ENCODE assay signal across 9 cellular contexts in genomic region chr3:12194669-12195161, GRCh38. TPM values are rescaled to one million over a fixed set of nuclear protein-coding genes. Genes with fewer than 3 reads are reported as not detected.
A peak's percentile ranks its signal among the peaks of the same experiment; 100 is the strongest.
DNase-seq lines count a peak whose midpoint lies in the region; ATAC-seq and TF ChIP-seq lines count a peak whose summit lies in the region.
"Had no signal": no experiment of that assay in that cellular context is flagged by ENCODE, and none has a peak within 500 bp of the region (broad histone marks: within the 10 kb centered on the region; RNA-seq: fewer than 3 reads in every experiment).

No MANE protein-coding gene starts in this region.

- no peak overlapping the region for H3K4me3 ChIP-seq in GM12864 (ENCODE audit: low read depth, low read length)
- no peak overlapping the region for H3K4me3 ChIP-seq in osteoblast (ENCODE audit: insufficient read depth, low read length)
- no peak overlapping the region for H3K4me3 ChIP-seq in CD8-positive, alpha-beta memory T cell (ENCODE audit: low read length)
- no peak overlapping the region for H3K4me3 ChIP-seq in SJCRH30

- H3K27ac ChIP-seq in osteoblast (ENCODE audit: low read depth, low read length) (peak overlapping the region; percentile 94), SJCRH30 (no peak overlapping the region)
- no peak overlapping the region for H3K27ac ChIP-seq in CD8-positive, alpha-beta memory T cell (ENCODE audit: low read depth, low read length)

- H3K27ac Mint-ChIP-seq in activated T-helper 1 cell treated with anti-CD3 and anti-CD28 coated beads, Interleukin-12 subunit alpha, Interleukin-12 subunit beta, Interleukin-2, Interleukin-4 antibody, amounts not matched to agents 30 ng/mL and 10 ng/mL and 1 ng/mL, durations not matched to agents 14 hours and 24 hours and 36 hours = peak overlapping the region; percentile 93
- no peak overlapping the region for H3K27ac Mint-ChIP-seq in CD8-positive, alpha-beta memory T cell

- H3K36me3 ChIP-seq in osteoblast (ENCODE audit: insufficient read depth, low read length) (no peaks in the 10 kb centered on the region), SJCRH30 (no peaks in the 10 kb centered on the region)
- no peaks in the 10 kb centered on the region for H3K36me3 ChIP-seq in CD8-positive, alpha-beta memory T cell (ENCODE audit: insufficient read depth, low read length)

- no peaks in the 10 kb centered on the region for H3K27me3 Mint-ChIP-seq in activated T-helper 1 cell treated with anti-CD3 and anti-CD28 coated beads, Interleukin-12 subunit alpha, Interleukin-12 subunit beta, Interleukin-2, Interleukin-4 antibody, amounts not matched to agents 30 ng/mL and 10 ng/mL and 1 ng/mL, durations not matched to agents 14 hours and 24 hours and 36 hours (ENCODE audit: insufficient read depth)
- H3K27me3 Mint-ChIP-seq in CD8-positive, alpha-beta memory T cell = peaks cover 1 to 4% of the 10 kb centered on the region in 2 donors

- no peaks in the 10 kb centered on the region for H3K79me2 ChIP-seq in osteoblast (ENCODE audit: insufficient read depth, low read length)

- H2AFZ ChIP-seq in osteoblast (ENCODE audit: low read length) = no peak overlapping the region

- peak; percentile 55 for DNase-seq in GM12864 (ENCODE audit: low read depth)
- no peak for DNase-seq in activated T-helper 1 cell treated with anti-CD3 and anti-CD28 coated beads, Interleukin-12 subunit alpha, Interleukin-12 subunit beta, Interleukin-2, Interleukin-4 antibody, amounts not matched to agents 30 ng/mL and 10 ng/mL and 1 ng/mL, durations not matched to agents 14 hours and 24 hours and 36 hours (ENCODE audit: low spot score)
- DNase-seq in osteoblast (ENCODE audit: insufficient read length, low spot score, missing footprints) = no peak
- DNase-seq in EL = no peak
- DNase-seq in CD8-positive, alpha-beta memory T cell = no peak
- no peak for DNase-seq in SJCRH30

- H3K4me1 ChIP-seq in osteoblast (ENCODE audit: insufficient read depth, low read length) (peaks cover 31% of the 10 kb centered on the region), SJCRH30 (peaks cover 5% of the 10 kb centered on the region)
- H3K4me1 ChIP-seq in CD8-positive, alpha-beta memory T cell (ENCODE audit: insufficient read depth, low read length) = no peaks in the 10 kb centered on the region

- H4K20me1 ChIP-seq in osteoblast (ENCODE audit: insufficient read depth, low read length) = no peaks in the 10 kb centered on the region

- TF ChIP-seq CTCF in GM12864 (IDR thresholded peaks at IDR 0.05; ENCODE audit: low read depth, low read length, missing control alignments) (peak; percentile 89), osteoblast (IDR thresholded peaks at IDR 0.05; ENCODE audit: extremely low read depth, low read depth, low read length) (no peak)

- POLR2A ChIA-PET in CD8-positive, alpha-beta memory T cell (lab: Charles Lee) = no interaction called here

- no peaks in the 10 kb centered on the region for H3K27me3 ChIP-seq in osteoblast (ENCODE audit: insufficient read depth, low read length)
- H3K27me3 ChIP-seq in CD8-positive, alpha-beta memory T cell (ENCODE audit: insufficient read depth, low read length, poor library complexity, severe bottlenecking) = no peaks in the 10 kb centered on the region
- H3K27me3 ChIP-seq in SJCRH30 = 0 out of 2 replicates have a peak, but pooled peaks cover 3% of the 10 kb centered on the region

- H3K4me2 ChIP-seq in osteoblast (ENCODE audit: insufficient read depth, low read length) = peak overlapping the region; percentile 68

- H3K9me3 Mint-ChIP-seq in activated T-helper 1 cell treated with anti-CD3 and anti-CD28 coated beads, Interleukin-12 subunit alpha, Interleukin-12 subunit beta, Interleukin-2, Interleukin-4 antibody, amounts not matched to agents 30 ng/mL and 10 ng/mL and 1 ng/mL, durations not matched to agents 14 hours and 24 hours and 36 hours = no peaks in the 10 kb centered on the region
- H3K9me3 Mint-ChIP-seq in CD8-positive, alpha-beta memory T cell = no peaks in the 10 kb centered on the region

- no peaks in the 10 kb centered on the region for H3K36me3 Mint-ChIP-seq in activated T-helper 1 cell treated with anti-CD3 and anti-CD28 coated beads, Interleukin-12 subunit alpha, Interleukin-12 subunit beta, Interleukin-2, Interleukin-4 antibody, amounts not matched to agents 30 ng/mL and 10 ng/mL and 1 ng/mL, durations not matched to agents 14 hours and 24 hours and 36 hours (ENCODE audit: low read depth)
- no peaks in the 10 kb centered on the region for H3K36me3 Mint-ChIP-seq in CD8-positive, alpha-beta memory T cell

- H3K4me3 Mint-ChIP-seq in activated T-helper 1 cell treated with anti-CD3 and anti-CD28 coated beads, Interleukin-12 subunit alpha, Interleukin-12 subunit beta, Interleukin-2, Interleukin-4 antibody, amounts not matched to agents 30 ng/mL and 10 ng/mL and 1 ng/mL, durations not matched to agents 14 hours and 24 hours and 36 hours = peak overlapping the region; percentile 52
- no peak overlapping the region for H3K4me3 Mint-ChIP-seq in CD8-positive, alpha-beta memory T cell

- peaks cover 83% of the 10 kb centered on the region for H3K4me1 Mint-ChIP-seq in activated T-helper 1 cell treated with anti-CD3 and anti-CD28 coated beads, Interleukin-12 subunit alpha, Interleukin-12 subunit beta, Interleukin-2, Interleukin-4 antibody, amounts not matched to agents 30 ng/mL and 10 ng/mL and 1 ng/mL, durations not matched to agents 14 hours and 24 hours and 36 hours (ENCODE audit: low read depth)
- H3K4me1 Mint-ChIP-seq in CD8-positive, alpha-beta memory T cell = no peaks in the 10 kb centered on the region

- ATAC-seq in GM19468 (IDR thresholded peaks at IDR 0.05; ENCODE audit: extremely low read depth, unreplicated experiment) (peak; percentile 40), HG03520 (IDR thresholded peaks at IDR 0.05; ENCODE audit: unreplicated experiment) (peak; percentile 57)

- CTCF ChIA-PET in CD8-positive, alpha-beta memory T cell (lab: Charles Lee) = no interaction called here

- no peaks in the 10 kb centered on the region for H3K9me3 ChIP-seq in osteoblast (ENCODE audit: low read depth, low read length)
- H3K9me3 ChIP-seq in CD8-positive, alpha-beta memory T cell (ENCODE audit: low read length) = no peaks in the 10 kb centered on the region
- H3K9me3 ChIP-seq in SJCRH30 (replicated peaks) = no peaks in the 10 kb centered on the region

- intact Hi-C loops in activated T-helper 1 cell treated with anti-CD3 and anti-CD28 coated beads, Interleukin-12 subunit alpha, Interleukin-12 subunit beta, Interleukin-2, Interleukin-4 antibody, amounts not matched to agents 30 ng/mL and 10 ng/mL and 1 ng/mL, durations not matched to agents 14 hours and 24 hours and 36 hours (cut with micrococcal nuclease) = loop anchor here (1.0 to 5.0 kb wide), 6 partner anchors 15 to 818 kb away; partner anchors contain the start of genes RAF1, RPL32 and TAMM41

RNA-seq across cellular contexts. Expression of gene TIMP4, which starts 36.0 kb away (rescaled TPM):
- total RNA-seq in activated T-helper 1 cell treated with anti-CD3 and anti-CD28 coated beads, Interleukin-12 subunit alpha, Interleukin-12 subunit beta, Interleukin-2, Interleukin-4 antibody, amounts not matched to agents 30 ng/mL and 10 ng/mL and 1 ng/mL, durations not matched to agents 14 hours and 24 hours and 36 hours = 0.12 TPM in 1 of 2 replicates, not detected in the other
- total RNA-seq in osteoblast = 2.4 and 3.3 TPM in 2 replicates
- not detected for total RNA-seq in CD8-positive, alpha-beta memory T cell
- not detected for polyA plus RNA-seq in CD8-positive, alpha-beta memory T cell
- total RNA-seq in SJCRH30 (2014; rRNA removed; shearing (Covaris generic)) = not detected in 2 replicates
- total RNA-seq: T-helper 2 cell treated with Interferon-gamma antibody and Interleukin-4, amounts not matched to agents 100 ng/mL and 5 ng/mL, for 36 hours had no signal
